In the genomic region with DNA sequence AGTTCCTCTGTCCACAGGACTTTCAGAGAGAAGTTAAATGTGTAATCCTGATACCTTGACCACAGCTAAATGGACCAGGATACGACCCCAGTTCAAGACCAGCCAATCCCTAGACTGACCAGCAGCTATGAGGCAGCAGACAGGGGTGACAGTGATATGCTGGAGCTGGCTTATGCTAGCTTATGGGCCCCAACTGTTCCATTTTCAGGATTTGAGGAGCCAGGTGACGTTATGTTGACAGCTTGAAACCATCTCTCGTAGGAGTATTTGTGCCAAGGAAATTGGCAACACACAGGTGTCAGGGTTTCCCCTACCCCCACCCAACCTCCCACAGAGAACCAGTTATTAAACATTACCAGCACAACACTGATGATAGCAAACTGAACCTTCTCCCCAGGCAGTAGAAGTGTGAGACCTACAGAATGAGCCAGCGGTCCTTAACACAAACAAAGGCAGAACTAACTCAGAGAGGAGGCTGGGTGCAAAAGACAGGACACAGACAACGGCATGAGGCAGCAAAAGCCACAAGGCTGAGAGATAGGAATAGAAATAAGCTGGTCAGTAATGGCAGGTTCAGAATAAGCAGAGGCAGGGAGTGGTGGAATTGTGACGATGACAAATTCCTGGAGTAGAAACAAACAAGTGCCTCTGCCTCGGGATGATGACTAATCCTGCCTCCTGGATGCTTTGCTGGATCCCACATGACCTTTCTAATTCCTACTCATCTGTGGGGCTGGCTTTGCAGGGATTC, we compare ENCODE assay signal across 1 cellular context.
TF ChIP-seq lines count a peak whose summit lies in the region.

No MANE protein-coding gene starts in this region.

TF ChIP-seq in K562, 482 proteins besides CTCF, POLR2A, EP300 and RAD21 (continued from another document):
- TF ChIP-seq, protein P1, sequence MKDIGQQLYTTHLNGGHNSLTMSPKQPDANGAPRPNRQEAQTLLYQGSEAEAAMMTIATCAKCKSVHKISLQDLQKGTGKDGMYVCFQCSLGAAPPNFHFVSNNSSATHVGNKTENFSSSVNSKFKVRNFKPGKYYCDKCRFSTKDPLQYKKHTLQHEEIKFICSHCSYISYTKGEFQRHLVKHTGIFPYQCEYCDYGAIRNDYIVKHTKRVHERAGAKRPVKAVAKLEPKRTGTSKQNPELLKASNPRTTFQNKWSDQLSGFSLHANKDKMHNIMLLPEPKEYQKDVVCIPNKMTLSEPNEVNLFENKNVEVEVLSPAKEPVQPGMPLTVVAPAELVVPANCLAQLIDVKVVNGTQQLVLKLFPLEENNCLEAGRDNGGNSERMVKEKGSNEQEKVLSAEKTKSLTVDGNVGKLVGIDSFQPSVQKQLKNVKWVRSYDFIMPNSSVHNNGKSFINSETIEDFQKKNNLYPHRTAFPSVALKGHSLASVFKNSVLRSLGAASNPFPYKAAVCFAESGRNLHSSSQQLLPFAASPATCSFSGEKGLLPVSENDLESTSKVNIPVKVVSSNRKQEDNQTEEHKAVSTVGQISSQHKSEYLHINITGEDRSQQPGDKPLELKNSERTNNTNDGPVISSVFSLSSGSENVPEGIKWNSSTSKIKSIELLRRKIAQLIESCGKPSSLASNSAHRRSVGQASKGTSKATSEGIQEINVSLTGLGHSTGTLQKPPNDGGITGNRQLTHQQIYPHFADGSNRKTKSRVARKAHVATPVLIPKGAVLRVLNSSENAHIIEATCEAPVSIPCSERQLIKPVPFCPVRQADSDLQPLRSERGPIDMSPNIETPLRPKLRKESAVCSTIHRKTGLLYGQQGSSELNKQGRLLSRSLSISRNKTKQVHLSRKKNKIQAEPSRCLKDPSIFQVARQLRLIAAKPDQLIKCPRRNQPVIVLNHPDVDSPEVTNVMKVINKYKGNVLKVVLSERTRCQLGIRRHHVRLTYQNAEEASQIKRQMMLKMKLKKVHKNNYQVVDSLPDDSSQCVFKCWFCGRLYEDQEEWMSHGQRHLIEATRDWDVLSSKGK (CRISPR knock-in tag; IDR thresholded peaks at IDR 0.05), result no peak
- TF ChIP-seq KLF10 (CRISPR knock-in tag; IDR thresholded peaks at IDR 0.05) (no peak), FOSL1 (tag; conservative IDR thresholded peaks at IDR 0.05) (0 out of 2 replicates have a peak, but pooled peaks have one; percentile 18), XRCC4 (IDR thresholded peaks at IDR 0.05; ENCODE audit: extremely low read depth, insufficient read depth, insufficient read length) (no peak)
- TF ChIP-seq, protein P2, sequence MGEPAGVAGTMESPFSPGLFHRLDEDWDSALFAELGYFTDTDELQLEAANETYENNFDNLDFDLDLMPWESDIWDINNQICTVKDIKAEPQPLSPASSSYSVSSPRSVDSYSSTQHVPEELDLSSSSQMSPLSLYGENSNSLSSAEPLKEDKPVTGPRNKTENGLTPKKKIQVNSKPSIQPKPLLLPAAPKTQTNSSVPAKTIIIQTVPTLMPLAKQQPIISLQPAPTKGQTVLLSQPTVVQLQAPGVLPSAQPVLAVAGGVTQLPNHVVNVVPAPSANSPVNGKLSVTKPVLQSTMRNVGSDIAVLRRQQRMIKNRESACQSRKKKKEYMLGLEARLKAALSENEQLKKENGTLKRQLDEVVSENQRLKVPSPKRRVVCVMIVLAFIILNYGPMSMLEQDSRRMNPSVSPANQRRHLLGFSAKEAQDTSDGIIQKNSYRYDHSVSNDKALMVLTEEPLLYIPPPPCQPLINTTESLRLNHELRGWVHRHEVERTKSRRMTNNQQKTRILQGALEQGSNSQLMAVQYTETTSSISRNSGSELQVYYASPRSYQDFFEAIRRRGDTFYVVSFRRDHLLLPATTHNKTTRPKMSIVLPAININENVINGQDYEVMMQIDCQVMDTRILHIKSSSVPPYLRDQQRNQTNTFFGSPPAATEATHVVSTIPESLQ (CRISPR knock-in tag; IDR thresholded peaks at IDR 0.05), result no peak
